ENCODE assay signal across 13 cellular contexts in genomic region chr1:81832573-81832972, GRCh38. TPM values are rescaled to one million over a fixed set of nuclear protein-coding genes. Genes with fewer than 3 reads are reported as not detected.
DNase-seq lines count a peak whose midpoint lies in the region; ATAC-seq, FAIRE-seq and TF ChIP-seq lines count a peak whose summit lies in the region.
"Had no signal": no experiment of that assay in that cellular context is flagged by ENCODE, and none has a peak within 500 bp of the region (broad histone marks: within the 10 kb centered on the region; RNA-seq: fewer than 3 reads in every experiment).

No MANE protein-coding gene starts in this region.

- POLR2A ChIA-PET in WTC11 (lab: Charles Lee) = interaction anchor here (0.6 kb wide), 1 partner anchor 318 kb away, joined by 6 read pairs; no protein-coding TSS in a partner anchor
- POLR2A ChIA-PET in activated CD4-positive, alpha-beta T cell treated with anti-CD3 and anti-CD28 coated beads, Interleukin-2, amount 10 ng/mL, durations not matched to agents 7 days and 5 days (lab: Charles Lee) = no interaction called here

- peak; percentile 65 for ATAC-seq in WTC11
- peak in 1 of 4 donors; percentile 48 for ATAC-seq in pancreas
- ATAC-seq in HG02759 (IDR thresholded peaks at IDR 0.05; ENCODE audit: unreplicated experiment) = no peak
- no peak for ATAC-seq in body of pancreas

- H3K4me1 ChIP-seq in pancreas = peaks cover 0 to 6% (median 0%) of the 10 kb centered on the region in 3 donors
- H3K4me1 ChIP-seq in body of pancreas = no peaks in the 10 kb centered on the region

- H3K4me3 Mint-ChIP-seq in WTC11 = no peak overlapping the region
- H3K4me3 Mint-ChIP-seq in activated CD4-positive, alpha-beta T cell treated with anti-CD3 and anti-CD28 coated beads, Interleukin-2, amount 10 ng/mL, durations not matched to agents 7 days and 5 days = no peak overlapping the region

- peak; percentile 29 for FAIRE-seq in pancreas (lab: Jason Lieb, UNC)
- FAIRE-seq: GM12878 had no signal

- WGBS in pancreas, 2 donors = 16 to 19% methylated on average over 1 of the region's 1 CpG
- WGBS in body of pancreas, 2 donors = 12% methylated on average over 1 of the region's 1 CpG

- H3K9me3 ChIP-seq in pancreas = no peaks in the 10 kb centered on the region
- H3K9me3 ChIP-seq in body of pancreas = no peaks in the 10 kb centered on the region
- H3K9me3 ChIP-seq: vagina had no signal

- no peaks in the 10 kb centered on the region for H3K27me3 ChIP-seq in pancreas
- no peaks in the 10 kb centered on the region for H3K27me3 ChIP-seq in body of pancreas
- H3K27me3 ChIP-seq: vagina had no signal

- intact Hi-C loops in pancreas (cut with DNase I) (no loop called here), body of pancreas (cut with DNase I) (no loop called here)

- no peaks in the 10 kb centered on the region for H3K36me3 ChIP-seq in pancreas
- no peaks in the 10 kb centered on the region for H3K36me3 ChIP-seq in body of pancreas (replicated peaks in 1 of 2; ENCODE audit: insufficient read depth in 1 of 2, low read depth in 2 of 2)
- H3K36me3 ChIP-seq: vagina had no signal

- no peaks in the 10 kb centered on the region for H3K36me3 Mint-ChIP-seq in WTC11
- H3K36me3 Mint-ChIP-seq in activated CD4-positive, alpha-beta T cell treated with anti-CD3 and anti-CD28 coated beads, Interleukin-2, amount 10 ng/mL, durations not matched to agents 7 days and 5 days (ENCODE audit: low read depth) = no peaks in the 10 kb centered on the region

- H3K27ac ChIP-seq in pancreas = no peak overlapping the region
- H3K27ac ChIP-seq in body of pancreas = no peak overlapping the region
- H3K27ac ChIP-seq: vagina had no signal

- DNase-seq in EL (peak; percentile 26), WTC11 (ENCODE audit: low spot score) (no peak), foreskin fibroblast (peak; percentile 32 to 71), pancreas (no peak), body of pancreas (no peak), superior temporal gyrus (ENCODE audit: extremely low spot score) (no peak)
- no peak for DNase-seq in activated CD4-positive, alpha-beta T cell treated with anti-CD3 and anti-CD28 coated beads, Interleukin-2, amount 10 ng/mL, durations not matched to agents 7 days and 5 days
- DNase-seq: activated CD4-positive, alpha-beta T cell treated with anti-CD3 and anti-CD28 coated beads for 4 hours; activated effector memory CD4-positive, alpha-beta T cell treated with anti-CD3 and anti-CD28 coated beads, Interleukin-2, amount 50 U/mL, for 16 hours; NCI-H1417 treated with DMSO at 0.1 percent for 48 hours had no signal

- peak overlapping the region; percentile 69; the same call in 1 of the 2 replicates for H3K27ac Mint-ChIP-seq in WTC11
- no peak overlapping the region for H3K27ac Mint-ChIP-seq in activated CD4-positive, alpha-beta T cell treated with anti-CD3 and anti-CD28 coated beads, Interleukin-2, amount 10 ng/mL, durations not matched to agents 7 days and 5 days

- TF ChIP-seq CTCF in WTC11 (IDR thresholded peaks at IDR 0.05) = no peak
- TF ChIP-seq CTCF in foreskin fibroblast (IDR thresholded peaks at IDR 0.05; ENCODE audit: low read depth, low read length) = no peak
- no peak for TF ChIP-seq CTCF in pancreas (IDR thresholded peaks at IDR 0.05)
- TF ChIP-seq CTCF in body of pancreas (IDR thresholded peaks at IDR 0.05) = no peak

- H3K27me3 Mint-ChIP-seq in WTC11 (ENCODE audit: low read depth) = no peaks in the 10 kb centered on the region
- H3K27me3 Mint-ChIP-seq in activated CD4-positive, alpha-beta T cell treated with anti-CD3 and anti-CD28 coated beads, Interleukin-2, amount 10 ng/mL, durations not matched to agents 7 days and 5 days = no peaks in the 10 kb centered on the region

- peaks cover 52% of the 10 kb centered on the region for H3K4me1 Mint-ChIP-seq in WTC11
- no peaks in the 10 kb centered on the region for H3K4me1 Mint-ChIP-seq in activated CD4-positive, alpha-beta T cell treated with anti-CD3 and anti-CD28 coated beads, Interleukin-2, amount 10 ng/mL, durations not matched to agents 7 days and 5 days

- H3K9me3 Mint-ChIP-seq in WTC11 = no peaks in the 10 kb centered on the region
- no peaks in the 10 kb centered on the region for H3K9me3 Mint-ChIP-seq in activated CD4-positive, alpha-beta T cell treated with anti-CD3 and anti-CD28 coated beads, Interleukin-2, amount 10 ng/mL, durations not matched to agents 7 days and 5 days

- CTCF ChIA-PET in WTC11 (lab: Charles Lee) = no interaction called here
- CTCF ChIA-PET in activated CD4-positive, alpha-beta T cell treated with anti-CD3 and anti-CD28 coated beads, Interleukin-2, amount 10 ng/mL, durations not matched to agents 7 days and 5 days (lab: Charles Lee) = no interaction called here

- no peak overlapping the region for H3K4me3 ChIP-seq in foreskin fibroblast (ENCODE audit: low read depth in 1 of 2, low read length in 2 of 2)
- H3K4me3 ChIP-seq in pancreas = no peak overlapping the region
- H3K4me3 ChIP-seq in body of pancreas = no peak overlapping the region
- H3K4me3 ChIP-seq: GM12878, vagina had no signal

- no peak for TF ChIP-seq POLR2A in body of pancreas (IDR thresholded peaks at IDR 0.05)

TF ChIP-seq in WTC11, 78 proteins besides CTCF, POLR2A, EP300 and RAD21:
- TF ChIP-seq FOXP1 (CRISPR knock-in tag; IDR thresholded peaks at IDR 0.05; ENCODE audit: borderline replicate concordance) (no peak), USF2 (CRISPR knock-in tag; IDR thresholded peaks at IDR 0.05) (0 out of 2 replicates have a peak, but pooled peaks have one; percentile 12)

RNA-seq across cellular contexts. Expression of gene ADGRL2, which starts 31.8 kb away (rescaled TPM):
- total RNA-seq in WTC11 (2021) = 71.6 to 81.8 TPM (median 80.2 TPM) in 3 replicates
- 10 to 100 TPM in 3 of 6 donors, 1 to 10 TPM in 3; 5.6 to 21.3 (median 12.4) TPM for total RNA-seq in pancreas
- polyA plus RNA-seq in pancreas = 10 to 100 TPM in 1 of 2 donors, 1 to 10 TPM in 1; 6.8 to 21.6 TPM
- total RNA-seq in activated CD4-positive, alpha-beta T cell treated with anti-CD3 and anti-CD28 coated beads, Interleukin-2, amount 10 ng/mL, durations not matched to agents 7 days and 5 days = not detected
- total RNA-seq in body of pancreas = 10 to 100 TPM; 11.5 to 25.7 TPM

Comparison
In these comparisons a context has a peak if more than half of its experiments do, and no peak if none do; other contexts are left out.
1. DNase-seq: peak in EL (single experiment) and foreskin fibroblast (2 of 2); none in WTC11 (single experiment), pancreas (0 of 6), activated CD4-positive, alpha-beta T cell treated with anti-CD3 and anti-CD28 coated beads, Interleukin-2, amount 10 ng/mL, durations not matched to agents 7 days and 5 days (single experiment), body of pancreas (0 of 4) and superior temporal gyrus (single experiment).
2. RNA of gene ADGRL2, which starts 31.8 kb away (total RNA-seq): 71.6 to 81.8 TPM in WTC11, 11.5 to 25.7 TPM in body of pancreas and 5.6 to 21.3 TPM in pancreas; not detected in activated CD4-positive, alpha-beta T cell treated with anti-CD3 and anti-CD28 coated beads, Interleukin-2, amount 10 ng/mL, durations not matched to agents 7 days and 5 days; every median in the first group is over 4 times any median in the second.